1 cellular context compared by ENCODE assay signal in the genomic region with DNA sequence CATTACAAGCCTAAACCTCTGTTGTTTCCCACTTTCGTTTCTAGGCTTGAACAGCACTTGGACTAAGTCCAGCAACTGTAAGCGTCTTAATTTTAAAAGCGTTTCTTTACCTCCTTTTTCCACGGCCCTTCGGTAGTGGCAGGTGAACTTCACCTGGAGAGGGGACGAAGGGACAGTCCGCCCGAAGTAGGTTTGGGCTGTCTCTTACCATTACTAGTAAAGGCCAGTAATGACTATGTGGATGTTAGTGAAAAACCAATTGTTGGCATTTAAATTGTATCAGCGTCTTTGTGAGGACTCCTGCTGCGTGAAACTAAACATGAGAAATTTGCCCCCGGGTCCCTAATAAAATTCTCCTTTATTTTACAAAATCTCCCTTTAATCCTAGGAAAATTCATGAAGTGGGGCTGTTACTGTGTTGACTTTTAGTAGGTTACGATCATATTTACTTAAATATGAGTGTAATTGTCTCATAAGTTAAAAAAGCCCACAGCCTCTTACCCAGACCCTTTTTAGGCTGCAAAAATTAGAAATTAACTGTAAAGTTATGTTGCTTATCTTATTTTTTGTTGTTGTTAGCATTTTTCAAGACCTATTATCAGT.
TF ChIP-seq lines count a peak whose summit lies in the region.

No MANE protein-coding gene starts in this region.

TF ChIP-seq in HepG2, 621 proteins besides CTCF, POLR2A, EP300 and RAD21 (continued from another document):
- TF ChIP-seq, protein P1, sequence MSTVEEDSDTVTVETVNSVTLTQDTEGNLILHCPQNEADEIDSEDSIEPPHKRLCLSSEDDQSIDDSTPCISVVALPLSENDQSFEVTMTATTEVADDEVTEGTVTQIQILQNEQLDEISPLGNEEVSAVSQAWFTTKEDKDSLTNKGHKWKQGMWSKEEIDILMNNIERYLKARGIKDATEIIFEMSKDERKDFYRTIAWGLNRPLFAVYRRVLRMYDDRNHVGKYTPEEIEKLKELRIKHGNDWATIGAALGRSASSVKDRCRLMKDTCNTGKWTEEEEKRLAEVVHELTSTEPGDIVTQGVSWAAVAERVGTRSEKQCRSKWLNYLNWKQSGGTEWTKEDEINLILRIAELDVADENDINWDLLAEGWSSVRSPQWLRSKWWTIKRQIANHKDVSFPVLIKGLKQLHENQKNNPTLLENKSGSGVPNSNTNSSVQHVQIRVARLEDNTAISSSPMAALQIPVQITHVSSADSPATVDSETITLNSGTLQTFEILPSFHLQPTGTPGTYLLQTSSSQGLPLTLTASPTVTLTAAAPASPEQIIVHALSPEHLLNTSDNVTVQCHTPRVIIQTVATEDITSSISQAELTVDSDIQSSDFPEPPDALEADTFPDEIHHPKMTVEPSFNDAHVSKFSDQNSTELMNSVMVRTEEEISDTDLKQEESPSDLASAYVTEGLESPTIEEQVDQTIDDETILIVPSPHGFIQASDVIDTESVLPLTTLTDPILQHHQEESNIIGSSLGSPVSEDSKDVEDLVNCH (CRISPR knock-in tag; IDR thresholded peaks at IDR 0.05), result no peak
- TF ChIP-seq SIN3A (IDR thresholded peaks at IDR 0.05; ENCODE audit: borderline replicate concordance, low read depth, low read length) (no peak), CHD2 (IDR thresholded peaks at IDR 0.05; ENCODE audit: low read depth, low read length) (no peak), RBM39 (IDR thresholded peaks at IDR 0.05; ENCODE audit: low read depth, low read length, poor library complexity, severe bottlenecking) (no peak), MIER2 (CRISPR knock-in tag; IDR thresholded peaks at IDR 0.05) (no peak), ZNF207 (IDR thresholded peaks at IDR 0.05; ENCODE audit: borderline replicate concordance) (no peak), ZNF350 (CRISPR knock-in tag; IDR thresholded peaks at IDR 0.05; ENCODE audit: borderline replicate concordance, low read depth) (no peak), ZNF253 (CRISPR knock-in tag; IDR thresholded peaks at IDR 0.05; ENCODE audit: borderline replicate concordance) (no peak), ZNF224 (CRISPR knock-in tag; IDR thresholded peaks at IDR 0.05) (no peak), NR2C2 (CRISPR knock-in tag; IDR thresholded peaks at IDR 0.05; ENCODE audit: borderline replicate concordance) (no peak), JDP2 (CRISPR knock-in tag; IDR thresholded peaks at IDR 0.05; ENCODE audit: borderline replicate concordance) (no peak), ZNF274 (CRISPR knock-in tag; IDR thresholded peaks at IDR 0.05) (no peak), SKI (IDR thresholded peaks at IDR 0.05; ENCODE audit: partially characterized antibody) (no peak), SMYD3 (CRISPR knock-in tag; IDR thresholded peaks at IDR 0.05) (no peak), ZNF501 (CRISPR knock-in tag; IDR thresholded peaks at IDR 0.05) (no peak), ZBTB21 (CRISPR knock-in tag; IDR thresholded peaks at IDR 0.05) (no peak)
- TF ChIP-seq, protein P2, sequence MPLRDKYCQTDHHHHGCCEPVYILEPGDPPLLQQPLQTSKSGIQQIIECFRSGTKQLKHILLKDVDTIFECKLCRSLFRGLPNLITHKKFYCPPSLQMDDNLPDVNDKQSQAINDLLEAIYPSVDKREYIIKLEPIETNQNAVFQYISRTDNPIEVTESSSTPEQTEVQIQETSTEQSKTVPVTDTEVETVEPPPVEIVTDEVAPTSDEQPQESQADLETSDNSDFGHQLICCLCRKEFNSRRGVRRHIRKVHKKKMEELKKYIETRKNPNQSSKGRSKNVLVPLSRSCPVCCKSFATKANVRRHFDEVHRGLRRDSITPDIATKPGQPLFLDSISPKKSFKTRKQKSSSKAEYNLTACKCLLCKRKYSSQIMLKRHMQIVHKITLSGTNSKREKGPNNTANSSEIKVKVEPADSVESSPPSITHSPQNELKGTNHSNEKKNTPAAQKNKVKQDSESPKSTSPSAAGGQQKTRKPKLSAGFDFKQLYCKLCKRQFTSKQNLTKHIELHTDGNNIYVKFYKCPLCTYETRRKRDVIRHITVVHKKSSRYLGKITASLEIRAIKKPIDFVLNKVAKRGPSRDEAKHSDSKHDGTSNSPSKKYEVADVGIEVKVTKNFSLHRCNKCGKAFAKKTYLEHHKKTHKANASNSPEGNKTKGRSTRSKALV (CRISPR knock-in tag; IDR thresholded peaks at IDR 0.05), result no peak
- TF ChIP-seq, protein P3, sequence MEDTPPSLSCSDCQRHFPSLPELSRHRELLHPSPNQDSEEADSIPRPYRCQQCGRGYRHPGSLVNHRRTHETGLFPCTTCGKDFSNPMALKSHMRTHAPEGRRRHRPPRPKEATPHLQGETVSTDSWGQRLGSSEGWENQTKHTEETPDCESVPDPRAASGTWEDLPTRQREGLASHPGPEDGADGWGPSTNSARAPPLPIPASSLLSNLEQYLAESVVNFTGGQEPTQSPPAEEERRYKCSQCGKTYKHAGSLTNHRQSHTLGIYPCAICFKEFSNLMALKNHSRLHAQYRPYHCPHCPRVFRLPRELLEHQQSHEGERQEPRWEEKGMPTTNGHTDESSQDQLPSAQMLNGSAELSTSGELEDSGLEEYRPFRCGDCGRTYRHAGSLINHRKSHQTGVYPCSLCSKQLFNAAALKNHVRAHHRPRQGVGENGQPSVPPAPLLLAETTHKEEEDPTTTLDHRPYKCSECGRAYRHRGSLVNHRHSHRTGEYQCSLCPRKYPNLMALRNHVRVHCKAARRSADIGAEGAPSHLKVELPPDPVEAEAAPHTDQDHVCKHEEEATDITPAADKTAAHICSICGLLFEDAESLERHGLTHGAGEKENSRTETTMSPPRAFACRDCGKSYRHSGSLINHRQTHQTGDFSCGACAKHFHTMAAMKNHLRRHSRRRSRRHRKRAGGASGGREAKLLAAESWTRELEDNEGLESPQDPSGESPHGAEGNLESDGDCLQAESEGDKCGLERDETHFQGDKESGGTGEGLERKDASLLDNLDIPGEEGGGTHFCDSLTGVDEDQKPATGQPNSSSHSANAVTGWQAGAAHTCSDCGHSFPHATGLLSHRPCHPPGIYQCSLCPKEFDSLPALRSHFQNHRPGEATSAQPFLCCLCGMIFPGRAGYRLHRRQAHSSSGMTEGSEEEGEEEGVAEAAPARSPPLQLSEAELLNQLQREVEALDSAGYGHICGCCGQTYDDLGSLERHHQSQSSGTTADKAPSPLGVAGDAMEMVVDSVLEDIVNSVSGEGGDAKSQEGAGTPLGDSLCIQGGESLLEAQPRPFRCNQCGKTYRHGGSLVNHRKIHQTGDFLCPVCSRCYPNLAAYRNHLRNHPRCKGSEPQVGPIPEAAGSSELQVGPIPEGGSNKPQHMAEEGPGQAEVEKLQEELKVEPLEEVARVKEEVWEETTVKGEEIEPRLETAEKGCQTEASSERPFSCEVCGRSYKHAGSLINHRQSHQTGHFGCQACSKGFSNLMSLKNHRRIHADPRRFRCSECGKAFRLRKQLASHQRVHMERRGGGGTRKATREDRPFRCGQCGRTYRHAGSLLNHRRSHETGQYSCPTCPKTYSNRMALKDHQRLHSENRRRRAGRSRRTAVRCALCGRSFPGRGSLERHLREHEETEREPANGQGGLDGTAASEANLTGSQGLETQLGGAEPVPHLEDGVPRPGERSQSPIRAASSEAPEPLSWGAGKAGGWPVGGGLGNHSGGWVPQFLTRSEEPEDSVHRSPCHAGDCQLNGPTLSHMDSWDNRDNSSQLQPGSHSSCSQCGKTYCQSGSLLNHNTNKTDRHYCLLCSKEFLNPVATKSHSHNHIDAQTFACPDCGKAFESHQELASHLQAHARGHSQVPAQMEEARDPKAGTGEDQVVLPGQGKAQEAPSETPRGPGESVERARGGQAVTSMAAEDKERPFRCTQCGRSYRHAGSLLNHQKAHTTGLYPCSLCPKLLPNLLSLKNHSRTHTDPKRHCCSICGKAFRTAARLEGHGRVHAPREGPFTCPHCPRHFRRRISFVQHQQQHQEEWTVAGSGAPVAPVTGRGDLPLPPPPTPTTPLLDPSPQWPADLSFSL (CRISPR knock-in tag; IDR thresholded peaks at IDR 0.05), result no peak
TF ChIP-seq in HepG2: peak in this region for 0.
